In the genomic region with DNA sequence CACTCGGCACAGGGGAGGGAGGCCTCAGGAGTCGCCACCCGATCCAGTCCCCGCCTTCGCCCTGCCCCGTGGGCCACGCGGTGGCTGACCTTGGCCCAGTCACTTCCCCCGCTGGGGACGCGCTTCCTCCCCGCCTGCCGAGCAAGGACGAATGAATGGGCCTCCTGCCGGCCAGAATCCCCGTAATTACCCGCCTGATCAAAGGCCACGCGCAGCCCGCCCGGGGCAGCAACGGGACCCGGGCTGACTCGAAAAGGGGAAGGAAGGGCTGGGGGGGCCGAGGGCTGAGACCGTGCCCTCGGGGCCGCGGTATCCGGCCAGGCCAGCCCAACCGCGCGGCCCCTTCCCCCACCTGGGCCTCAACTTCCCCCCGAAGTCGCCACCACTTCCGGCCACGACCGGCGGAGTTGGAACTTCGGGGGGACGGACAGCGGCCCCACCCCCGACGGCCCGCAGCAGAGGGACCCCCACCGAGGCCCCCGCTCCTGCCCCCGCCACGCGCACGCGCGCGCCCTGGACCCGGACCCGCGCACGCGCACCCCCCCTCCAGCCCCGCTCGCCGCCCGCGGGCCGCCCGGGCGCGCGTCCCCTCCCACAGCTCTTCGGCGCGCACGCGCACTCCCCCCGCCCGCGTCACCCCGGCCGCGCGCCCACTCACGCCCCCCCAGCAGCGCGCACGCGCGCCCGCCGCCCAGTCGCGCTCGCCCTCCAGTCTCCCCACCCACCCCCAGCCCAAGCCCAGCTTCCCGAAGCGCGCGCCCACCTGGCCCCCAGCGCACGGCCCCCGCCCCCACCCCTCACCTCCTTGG, we compare ENCODE assay signal across 7 cellular contexts.
A peak's percentile ranks its signal among the peaks of the same experiment; 100 is the strongest.
DNase-seq lines count a peak whose midpoint lies in the region; ATAC-seq and TF ChIP-seq lines count a peak whose summit lies in the region.

No MANE protein-coding gene starts in this region.

- no peaks in the 10 kb centered on the region for H3K9me3 Mint-ChIP-seq in central memory CD8-positive, alpha-beta T cell

- H3K4me1 Mint-ChIP-seq in central memory CD8-positive, alpha-beta T cell: peaks cover 37% of the 10 kb centered on the region

- H3K27ac ChIP-seq in layer of hippocampus (ENCODE audit: low read depth, low read length): peak overlapping the region; percentile 88

- H3K36me3 Mint-ChIP-seq in central memory CD8-positive, alpha-beta T cell (ENCODE audit: insufficient read depth): peaks cover 6% of the 10 kb centered on the region

- TF ChIP-seq CTCF in GM12874 (IDR thresholded peaks at IDR 0.05; ENCODE audit: insufficient read depth, low read depth, low read length): 0 out of 2 replicates have a peak, but pooled peaks have one; percentile 12

- no peaks in the 10 kb centered on the region for H3K27me3 Mint-ChIP-seq in central memory CD8-positive, alpha-beta T cell

- peak; percentile 20 for ATAC-seq in HG02623 (IDR thresholded peaks at IDR 0.05; ENCODE audit: unreplicated experiment)
- peak; percentile 35 for ATAC-seq in central memory CD8-positive, alpha-beta T cell (replicated peaks; ENCODE audit: extremely low read depth, poor library complexity, severe bottlenecking)

- peak; percentile 72 to 89 for DNase-seq in NCI-H1930 (lab: John Stamatoyannopoulos, UW)
- DNase-seq in activated CD4-positive, CD25-positive, alpha-beta regulatory T cell (lab: John Stamatoyannopoulos, UW): peak; percentile 67 to 70 (median 68)
- peak; percentile 59 to 69 for DNase-seq in central memory CD8-positive, alpha-beta T cell (ENCODE audit: low spot score in 2 of 2)
- DNase-seq in stimulated activated CD4-positive, alpha-beta T cell treated with anti-CD3 and anti-CD28 coated beads, Interleukin-1b, Interleukin-23, amount 100 ng/mL, for 4 hours (ENCODE audit: low read depth in 2 of 2): peak; percentile 83 to 85

- H3K27me3 ChIP-seq in layer of hippocampus (ENCODE audit: control insufficient read depth, insufficient read depth, low read length): no peaks in the 10 kb centered on the region

- H3K27ac Mint-ChIP-seq in central memory CD8-positive, alpha-beta T cell (ENCODE audit: low read depth): peak overlapping the region; percentile 97

- H3K4me3 Mint-ChIP-seq in central memory CD8-positive, alpha-beta T cell: peak overlapping the region; percentile 92

Comparison
In these comparisons a context has a peak if more than half of its experiments do, and no peak if none do; other contexts are left out.
1. Peak in every context shown above with its lines: DNase-seq, ATAC-seq and H3K27ac ChIP-seq.